Comparison of ENCODE assay signal across 16 cellular contexts in the genomic region with DNA sequence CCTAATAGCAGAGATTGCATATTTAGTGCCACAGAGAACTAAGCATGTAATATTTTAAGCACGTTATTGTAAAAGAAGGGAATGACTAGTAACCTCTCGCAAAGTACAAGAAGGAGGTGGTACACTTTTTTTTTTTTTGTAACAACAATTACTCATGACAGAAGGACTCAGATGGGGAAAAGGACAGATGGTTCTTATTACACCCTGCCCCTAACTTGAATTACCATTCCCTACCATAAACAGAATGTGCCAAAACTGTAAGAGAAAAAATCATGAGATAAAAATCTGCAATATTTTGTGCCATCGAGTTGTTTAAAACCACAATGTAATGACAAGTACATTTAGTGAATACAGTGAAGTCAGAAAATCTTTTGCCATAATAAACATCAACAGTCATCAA. TPM values are rescaled to one million over a fixed set of nuclear protein-coding genes. Genes with fewer than 3 reads are reported as not detected.
DNase-seq lines count a peak whose midpoint lies in the region; ATAC-seq, FAIRE-seq and TF ChIP-seq lines count a peak whose summit lies in the region.
"Had no signal": no experiment of that assay in that cellular context is flagged by ENCODE, and none has a peak within 500 bp of the region (broad histone marks: within the 10 kb centered on the region; RNA-seq: fewer than 3 reads in every experiment).

No MANE protein-coding gene starts in this region.

- H3K27ac ChIP-seq in A673 (ENCODE audit: low read depth, low read length, poor library complexity, severe bottlenecking) = no peak overlapping the region
- H3K27ac ChIP-seq in SK-N-MC = peak overlapping the region; percentile 3; the same call in 1 of the 2 replicates
- H3K27ac ChIP-seq in tibial nerve = no peak overlapping the region
- no peak overlapping the region for H3K27ac ChIP-seq in tibial artery
- H3K27ac ChIP-seq: suprapubic skin had no signal

- intact Hi-C loops in A673 (cut with micrococcal nuclease; ENCODE audit: unreplicated experiment) = no loop called here
- intact Hi-C loops in activated CD4-positive, alpha-beta T cell treated with anti-CD3 and anti-CD28 coated beads, Interleukin-2, amount 10 ng/mL, durations not matched to agents 24 days and 14 days (cut with micrococcal nuclease) = no loop called here
- intact Hi-C loops in tibial artery (cut with DNase I; ENCODE audit: low total_unique reads) = no loop called here

- BruUV-seq in A673 (replicated peaks; lab: Mats Ljungman, UMichigan) = no TSS peak

- no peaks in the 10 kb centered on the region for H3K27me3 Mint-ChIP-seq in activated CD4-positive, alpha-beta T cell treated with anti-CD3 and anti-CD28 coated beads, Interleukin-2, amount 10 ng/mL, durations not matched to agents 24 days and 14 days
- H3K27me3 Mint-ChIP-seq: naive thymus-derived CD4-positive, alpha-beta T cell had no signal

- no peak overlapping the region for H3K27ac Mint-ChIP-seq in activated CD4-positive, alpha-beta T cell treated with anti-CD3 and anti-CD28 coated beads, Interleukin-2, amount 10 ng/mL, durations not matched to agents 24 days and 14 days
- H3K27ac Mint-ChIP-seq: activated T-cell treated with anti-CD3 and anti-CD28 coated beads, Interleukin-2, amount 50 U/mL, for 72 hours; naive thymus-derived CD4-positive, alpha-beta T cell had no signal

- TF ChIP-seq EP300 in tibial nerve (IDR thresholded peaks at IDR 0.05) = no peak

- no peak for TF ChIP-seq CTCF in A673 (conservative IDR thresholded peaks at IDR 0.05; ENCODE audit: low read depth, low read length)
- no peak for TF ChIP-seq CTCF in fibroblast of the aortic adventitia (IDR thresholded peaks at IDR 0.05; ENCODE audit: insufficient read depth, low read length)
- TF ChIP-seq CTCF in tibial nerve (IDR thresholded peaks at IDR 0.05) = no peak
- TF ChIP-seq CTCF in tibial artery (IDR thresholded peaks at IDR 0.05) = no peak

- H3K4me3 ChIP-seq in A673 (ENCODE audit: low read depth, low read length, poor library complexity, severe bottlenecking) (no peak overlapping the region), SK-N-MC (no peak overlapping the region; the same call in 1 of the 2 replicates), fibroblast of the aortic adventitia (ENCODE audit: low read depth, low read length) (no peak overlapping the region), tibial nerve (no peak overlapping the region), tibial artery (no peak overlapping the region)
- H3K4me3 ChIP-seq: suprapubic skin had no signal

- H3K4me1 ChIP-seq in A673 (ENCODE audit: insufficient read depth, low read length, poor library complexity, severe bottlenecking) (no peaks in the 10 kb centered on the region), tibial nerve (peaks cover 0 to 22% (median 2%) of the 10 kb centered on the region in 4 donors), tibial artery (no peaks in the 10 kb centered on the region)

- H3K9me3 ChIP-seq in A673 (ENCODE audit: low read depth, low read length, poor library complexity, severe bottlenecking) (no peaks in the 10 kb centered on the region), SK-N-MC (ENCODE audit: low read depth, low read length) (no peaks in the 10 kb centered on the region), tibial nerve (no peaks in the 10 kb centered on the region), tibial artery (no peaks in the 10 kb centered on the region)
- H3K9me3 ChIP-seq: Caco-2, suprapubic skin had no signal

- WGBS in tibial nerve, 2 donors = 63 to 64% methylated on average over 3 of the region's 3 CpGs

- H3K36me3 Mint-ChIP-seq in activated CD4-positive, alpha-beta T cell treated with anti-CD3 and anti-CD28 coated beads, Interleukin-2, amount 10 ng/mL, durations not matched to agents 24 days and 14 days (ENCODE audit: low read depth) = no peaks in the 10 kb centered on the region
- H3K36me3 Mint-ChIP-seq: naive thymus-derived CD4-positive, alpha-beta T cell had no signal

- DNase-seq in A673 (ENCODE audit: low spot score) (peak; percentile 19), GM12891 (ENCODE audit: insufficient read length, low spot score) (no peak), SK-N-MC (ENCODE audit: low read depth, low spot score) (no peak), fibroblast of the aortic adventitia (ENCODE audit: low read depth) (peak; percentile 71), tibial nerve (ENCODE audit: low spot score in 2 of 2) (no peak), tibial artery (no peak)
- DNase-seq in activated CD4-positive, alpha-beta T cell treated with anti-CD3 and anti-CD28 coated beads, Interleukin-2, amount 10 ng/mL, durations not matched to agents 24 days and 14 days = no peak
- DNase-seq: activated CD4-positive, alpha-beta T cell treated with anti-CD3 and anti-CD28 coated beads, Interleukin-2, amount 50 U/mL, for 48 hours; activated T-cell treated with anti-CD3 and anti-CD28 coated beads, Interleukin-2, amount 50 U/mL, for 72 hours; Caco-2; naive thymus-derived CD4-positive, alpha-beta T cell; NCI-H1105 treated with DMSO at 0.1 percent for 48 hours had no signal

- POLR2A ChIA-PET in A673 (lab: Charles Lee; ENCODE audit: low non-redundant PET) = no interaction called here

- H3K4me3 Mint-ChIP-seq in activated CD4-positive, alpha-beta T cell treated with anti-CD3 and anti-CD28 coated beads, Interleukin-2, amount 10 ng/mL, durations not matched to agents 24 days and 14 days = no peak overlapping the region
- H3K4me3 Mint-ChIP-seq: activated T-cell treated with anti-CD3 and anti-CD28 coated beads, Interleukin-2, amount 50 U/mL, for 72 hours; naive thymus-derived CD4-positive, alpha-beta T cell had no signal

- ATAC-seq in HG03520 (IDR thresholded peaks at IDR 0.05; ENCODE audit: unreplicated experiment) = no peak
- ATAC-seq: activated T-cell treated with anti-CD3 and anti-CD28 coated beads, Interleukin-2, amount 50 U/mL, for 72 hours; naive thymus-derived CD4-positive, alpha-beta T cell had no signal

- FAIRE-seq in GM12891 (lab: Jason Lieb, UNC) = peak; percentile 35
- FAIRE-seq: A204.1, TTC549 had no signal

- no peak overlapping the region for H3K9ac ChIP-seq in SK-N-MC (ENCODE audit: insufficient read length)

- CTCF ChIA-PET in A673 (lab: Charles Lee) = no interaction called here

- no peaks in the 10 kb centered on the region for H3K9me3 Mint-ChIP-seq in activated CD4-positive, alpha-beta T cell treated with anti-CD3 and anti-CD28 coated beads, Interleukin-2, amount 10 ng/mL, durations not matched to agents 24 days and 14 days
- H3K9me3 Mint-ChIP-seq: activated T-cell treated with anti-CD3 and anti-CD28 coated beads, Interleukin-2, amount 50 U/mL, for 72 hours; naive thymus-derived CD4-positive, alpha-beta T cell had no signal

- no peak for TF ChIP-seq POLR2A in GM12891 (IDR thresholded peaks at IDR 0.05; ENCODE audit: low read depth, low read length)
- no peak for TF ChIP-seq POLR2A in tibial nerve (IDR thresholded peaks at IDR 0.05)

- no peaks in the 10 kb centered on the region for H3K27me3 ChIP-seq in A673 (replicated peaks; ENCODE audit: insufficient read depth, low read depth, low read length, poor library complexity)
- no peaks in the 10 kb centered on the region for H3K27me3 ChIP-seq in tibial nerve
- H3K27me3 ChIP-seq in tibial artery = no peaks in the 10 kb centered on the region
- H3K27me3 ChIP-seq: suprapubic skin had no signal

- no peaks in the 10 kb centered on the region for H3K36me3 ChIP-seq in A673 (ENCODE audit: insufficient read depth, low read length, poor library complexity, severe bottlenecking)
- no peaks in the 10 kb centered on the region for H3K36me3 ChIP-seq in SK-N-MC (ENCODE audit: insufficient read depth, low read length)
- H3K36me3 ChIP-seq in tibial nerve = no peaks in the 10 kb centered on the region
- no peaks in the 10 kb centered on the region for H3K36me3 ChIP-seq in tibial artery
- H3K36me3 ChIP-seq: suprapubic skin had no signal

- H3K4me1 Mint-ChIP-seq in activated CD4-positive, alpha-beta T cell treated with anti-CD3 and anti-CD28 coated beads, Interleukin-2, amount 10 ng/mL, durations not matched to agents 24 days and 14 days = peaks cover 8% of the 10 kb centered on the region

TF ChIP-seq in GM12891, 5 proteins besides CTCF, POLR2A, EP300 and RAD21:
- TF ChIP-seq SPI1 (IDR thresholded peaks at IDR 0.05; ENCODE audit: low read depth, low read length) (no peak), POLR2AphosphoS5 (IDR thresholded peaks at IDR 0.05; ENCODE audit: low read depth, low read length) (no peak), POU2F2 (IDR thresholded peaks at IDR 0.05; ENCODE audit: low read depth, low read length) (no peak), PAX5 (IDR thresholded peaks at IDR 0.05; ENCODE audit: insufficient read depth, low read length, severe bottlenecking) (no peak), TAF1 (IDR thresholded peaks at IDR 0.05; ENCODE audit: low read depth, low read length) (no peak)

RNA-seq across cellular contexts. Expression of a gene that starts 33.0 kb away (rescaled TPM):
- 31.9 and 36.8 TPM in 2 replicates for total RNA-seq in A673 (2021)
- 13.2 TPM for polyA plus RNA-seq in GM12891 (2012; ENCODE audit: low read depth, missing spikeins)
- 25.7 and 44.0 TPM in 2 replicates for total RNA-seq in fibroblast of the aortic adventitia (ENCODE audit: low replicate concordance)
- total RNA-seq in activated CD4-positive, alpha-beta T cell treated with anti-CD3 and anti-CD28 coated beads, Interleukin-2, amount 10 ng/mL, durations not matched to agents 24 days and 14 days = 27.1 and 32.0 TPM in 2 replicates
- 10 to 100 TPM; 61.0 to 81.5 (median 69.5) TPM for total RNA-seq in tibial nerve

Comparison
In these comparisons a context has a peak if more than half of its experiments do, and no peak if none do; other contexts are left out.
1. DNase-seq: peak in A673 (single experiment) and fibroblast of the aortic adventitia (single experiment); none in GM12891 (single experiment), SK-N-MC (single experiment), activated CD4-positive, alpha-beta T cell treated with anti-CD3 and anti-CD28 coated beads, Interleukin-2, amount 10 ng/mL, durations not matched to agents 24 days and 14 days (single experiment), tibial nerve (0 of 2) and tibial artery (0 of 2).